In the genomic region with DNA sequence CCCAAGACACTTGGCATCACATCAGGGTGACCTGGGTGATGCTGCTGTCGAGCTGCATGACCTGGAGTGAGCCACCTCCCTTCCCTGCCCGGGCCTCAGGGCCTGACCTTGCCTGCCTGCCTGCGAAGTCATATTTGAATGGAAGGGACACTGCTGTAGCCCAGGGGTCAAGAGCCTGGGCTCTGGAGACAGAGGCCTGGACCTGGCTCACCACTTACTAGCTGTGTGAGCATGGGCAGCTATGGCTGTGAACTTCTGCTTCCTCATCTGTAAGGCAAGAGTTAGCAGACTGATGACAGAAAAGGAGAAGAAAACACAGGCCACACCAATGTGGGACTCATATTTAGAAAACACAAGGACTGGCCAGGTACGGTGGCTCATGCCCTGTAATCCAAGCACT, we compare ENCODE assay signal across 14 cellular contexts.
A peak's percentile ranks its signal among the peaks of the same experiment; 100 is the strongest.
DNase-seq lines count a peak whose midpoint lies in the region; ATAC-seq and TF ChIP-seq lines count a peak whose summit lies in the region.
"Had no signal": no experiment of that assay in that cellular context is flagged by ENCODE, and none has a peak within 500 bp of the region (broad histone marks: within the 10 kb centered on the region; RNA-seq: fewer than 3 reads in every experiment).

No MANE protein-coding gene starts in this region.

- H3K4me1 ChIP-seq in BLaER1 treated with 17β-estradiol and CSF1 and Interleukin-3, amounts not matched to agents 10 nM and 100 nM = peaks cover 70 to 99% (median 90%) of the 10 kb centered on the region in 10 experiments
- H3K4me1 ChIP-seq in Peyer's patch (peaks cover 0 to 36% (median 27%) of the 10 kb centered on the region in 4 donors), right atrium auricular region (peaks cover 0 to 64% of the 10 kb centered on the region in 2 donors), prostate gland (replicated peaks) (no peaks in the 10 kb centered on the region)

- ATAC-seq in GM21528 (IDR thresholded peaks at IDR 0.05; ENCODE audit: low FRiP score, unreplicated experiment) (no peak), GM21717 (IDR thresholded peaks at IDR 0.05; ENCODE audit: unreplicated experiment) (no peak)
- ATAC-seq: activated CD4-positive, alpha-beta T cell treated with anti-CD3 and anti-CD28 coated beads for 36 hours had no signal

- H3K27me3 ChIP-seq in BLaER1 treated with 17β-estradiol and CSF1 and Interleukin-3, amounts not matched to agents 10 nM and 100 nM = no peaks in the 10 kb centered on the region
- no peaks in the 10 kb centered on the region for H3K27me3 ChIP-seq in Peyer's patch
- no peaks in the 10 kb centered on the region for H3K27me3 ChIP-seq in right atrium auricular region
- H3K27me3 ChIP-seq in prostate gland (replicated peaks; ENCODE audit: insufficient read depth) = no peaks in the 10 kb centered on the region
- H3K27me3 ChIP-seq: pancreas, SJSA1 had no signal

- peak overlapping the region; percentile 79 to 98 (median 92) for H3K4me2 ChIP-seq in BLaER1 treated with 17β-estradiol and CSF1 and Interleukin-3, amounts not matched to agents 10 nM and 100 nM

- H4K20me1 ChIP-seq in BLaER1 treated with 17β-estradiol and CSF1 and Interleukin-3, amounts not matched to agents 10 nM and 100 nM = no peaks in the 10 kb centered on the region

- peaks cover 2 to 3% (median 2%) of the 10 kb centered on the region in 3 donors for H3K27me3 Mint-ChIP-seq in immature natural killer cell (ENCODE audit: low read depth in 3 of 3)
- H3K27me3 Mint-ChIP-seq: activated CD4-positive, alpha-beta T cell treated with anti-CD3 and anti-CD28 coated beads for 36 hours had no signal

- peaks cover 11 to 16% of the 10 kb centered on the region in 2 donors for H3K4me1 Mint-ChIP-seq in immature natural killer cell
- H3K4me1 Mint-ChIP-seq: activated CD4-positive, alpha-beta T cell treated with anti-CD3 and anti-CD28 coated beads for 36 hours had no signal

- 0 out of 20 replicates have a peak overlapping the region, but pooled peaks of 1 of the 10 experiments have one; percentile 13 for H3K4me3 ChIP-seq in BLaER1 treated with 17β-estradiol and CSF1 and Interleukin-3, amounts not matched to agents 10 nM and 100 nM
- H3K4me3 ChIP-seq in Peyer's patch (no peak overlapping the region), right atrium auricular region (no peak overlapping the region), prostate gland (no peak overlapping the region)
- H3K4me3 ChIP-seq: pancreas, SJSA1 had no signal

- TF ChIP-seq POLR2A in Peyer's patch (IDR thresholded peaks at IDR 0.05) = no peak
- TF ChIP-seq POLR2A in prostate gland (IDR thresholded peaks at IDR 0.05) = no peak

- H3K9me3 Mint-ChIP-seq in immature natural killer cell = no peaks in the 10 kb centered on the region

- H3K36me3 Mint-ChIP-seq in immature natural killer cell = peaks cover 0 to 6% (median 0%) of the 10 kb centered on the region in 3 donors

- peaks cover 0 to 7% (median 0%) of the 10 kb centered on the region in 11 experiments; a peak in 3 of 22 replicates for H3K9me3 ChIP-seq in BLaER1 treated with 17β-estradiol and CSF1 and Interleukin-3, amounts not matched to agents 10 nM and 100 nM (replicated peaks in 1 of 11)
- H3K9me3 ChIP-seq in Peyer's patch (no peaks in the 10 kb centered on the region), right atrium auricular region (no peaks in the 10 kb centered on the region), prostate gland (no peaks in the 10 kb centered on the region)
- H3K9me3 ChIP-seq: pancreas, SJSA1 had no signal

- intact Hi-C loops in prostate gland (cut with DNase I) = no loop called here

- DNase-seq in Peyer's patch (peak in 1 of 3 donors; percentile 56), right atrium auricular region (ENCODE audit: low spot score) (no peak), prostate gland (ENCODE audit: low spot score) (no peak), glomerular visceral epithelial cell (ENCODE audit: extremely low spot score) (no peak), immature natural killer cell (no peak)
- DNase-seq: activated CD4-positive, alpha-beta T cell treated with anti-CD3 and anti-CD28 coated beads for 36 hours; NCI-H446 treated with DMSO at 0.1 percent for 48 hours; pancreas; stimulated activated CD4-positive, alpha-beta T cell treated with anti-CD3 and anti-CD28 coated beads, Interleukin-2, amount 100 ng/mL, for 48 hours had no signal

- peak overlapping the region; percentile 77 to 98 (median 94) for H3K27ac ChIP-seq in BLaER1 treated with 17β-estradiol and CSF1 and Interleukin-3, amounts not matched to agents 10 nM and 100 nM
- peak overlapping the region; percentile 14 to 87 (median 80) for H3K27ac ChIP-seq in Peyer's patch
- peak overlapping the region; percentile 73 to 85 for H3K27ac ChIP-seq in right atrium auricular region
- H3K27ac ChIP-seq in prostate gland = peak overlapping the region; percentile 74 to 77

- peak overlapping the region; percentile 62 to 86 (median 80); a peak in 21 of 22 replicates for H3K9ac ChIP-seq in BLaER1 treated with 17β-estradiol and CSF1 and Interleukin-3, amounts not matched to agents 10 nM and 100 nM

- H3K27ac Mint-ChIP-seq in immature natural killer cell = peak overlapping the region in 2 of 6 donors; percentile 16 to 68
- H3K27ac Mint-ChIP-seq: activated CD4-positive, alpha-beta T cell treated with anti-CD3 and anti-CD28 coated beads for 36 hours had no signal

- H3K36me3 ChIP-seq in BLaER1 treated with 17β-estradiol and CSF1 and Interleukin-3, amounts not matched to agents 10 nM and 100 nM = no peaks in the 10 kb centered on the region
- no peaks in the 10 kb centered on the region for H3K36me3 ChIP-seq in Peyer's patch
- no peaks in the 10 kb centered on the region for H3K36me3 ChIP-seq in right atrium auricular region
- no peaks in the 10 kb centered on the region for H3K36me3 ChIP-seq in prostate gland
- H3K36me3 ChIP-seq: pancreas, SJSA1 had no signal

- H3K4me3 Mint-ChIP-seq in immature natural killer cell = no peak overlapping the region
- H3K4me3 Mint-ChIP-seq: activated CD4-positive, alpha-beta T cell treated with anti-CD3 and anti-CD28 coated beads for 36 hours; activated T-helper 1 cell treated with anti-CD3 and anti-CD28 coated beads, Interleukin-12 subunit alpha, Interleukin-12 subunit beta, Interleukin-2, Interleukin-4 antibody, amounts not matched to agents 30 ng/mL and 10 ng/mL and 1 ng/mL, durations not matched to agents 14 hours and 24 hours and 36 hours had no signal

- no peak for TF ChIP-seq CTCF in Peyer's patch (IDR thresholded peaks at IDR 0.05)
- TF ChIP-seq CTCF in right atrium auricular region (IDR thresholded peaks at IDR 0.05) = no peak
- no peak for TF ChIP-seq CTCF in prostate gland (IDR thresholded peaks at IDR 0.05)

- 73% methylated on average over 4 of the region's 4 CpGs for WGBS in prostate gland
